In the genomic region with DNA sequence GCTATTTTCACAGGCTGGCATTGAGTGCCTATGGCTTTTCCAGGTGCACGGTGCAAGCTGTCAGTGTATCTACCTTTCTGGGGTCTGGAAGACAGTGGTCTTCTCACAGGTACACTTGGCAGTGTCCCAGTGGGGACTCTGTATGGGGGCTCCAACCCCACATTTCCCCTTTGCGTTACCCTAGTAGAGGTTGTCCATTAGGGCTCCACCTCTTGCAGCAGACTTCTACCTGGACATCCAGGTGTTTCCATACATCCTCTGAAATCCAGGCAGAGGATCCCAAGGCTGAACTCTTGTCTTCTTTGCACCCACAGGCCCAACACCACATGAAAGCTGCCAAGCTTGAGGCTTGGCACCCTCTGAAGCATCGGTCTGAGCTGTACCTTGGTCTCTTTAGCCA, we compare ENCODE assay signal across 3 cellular contexts.
TF ChIP-seq lines count a peak whose summit lies in the region.

No MANE protein-coding gene starts in this region.

TF ChIP-seq in HCT116, 20 proteins besides CTCF, POLR2A, EP300 and RAD21:
- TF ChIP-seq CBX3 (IDR thresholded peaks at IDR 0.05; ENCODE audit: low read depth) (peak; percentile 37; the same call in 1 of the 2 replicates), CEBPB (IDR thresholded peaks at IDR 0.05; ENCODE audit: low read depth) (no peak)

TF ChIP-seq in HEK293, 187 proteins besides CTCF, POLR2A, EP300 and RAD21:
- TF ChIP-seq, protein P1, sequence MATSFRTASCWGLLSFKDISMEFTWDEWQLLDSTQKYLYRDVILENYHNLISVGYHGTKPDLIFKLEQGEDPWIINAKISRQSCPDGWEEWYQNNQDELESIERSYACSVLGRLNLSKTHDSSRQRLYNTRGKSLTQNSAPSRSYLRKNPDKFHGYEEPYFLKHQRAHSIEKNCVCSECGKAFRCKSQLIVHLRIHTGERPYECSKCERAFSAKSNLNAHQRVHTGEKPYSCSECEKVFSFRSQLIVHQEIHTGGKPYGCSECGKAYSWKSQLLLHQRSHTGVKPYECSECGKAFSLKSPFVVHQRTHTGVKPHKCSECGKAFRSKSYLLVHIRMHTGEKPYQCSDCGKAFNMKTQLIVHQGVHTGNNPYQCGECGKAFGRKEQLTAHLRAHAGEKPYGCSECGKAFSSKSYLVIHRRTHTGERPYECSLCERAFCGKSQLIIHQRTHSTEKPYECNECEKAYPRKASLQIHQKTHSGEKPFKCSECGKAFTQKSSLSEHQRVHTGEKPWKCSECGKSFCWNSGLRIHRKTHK (tag by site-specific recombination; IDR thresholded peaks at IDR 0.05): no peak
- TF ChIP-seq SETDB1 (IDR thresholded peaks at IDR 0.05; ENCODE audit: insufficient read length, low read length): peak; percentile 59
- TF ChIP-seq, protein P2, sequence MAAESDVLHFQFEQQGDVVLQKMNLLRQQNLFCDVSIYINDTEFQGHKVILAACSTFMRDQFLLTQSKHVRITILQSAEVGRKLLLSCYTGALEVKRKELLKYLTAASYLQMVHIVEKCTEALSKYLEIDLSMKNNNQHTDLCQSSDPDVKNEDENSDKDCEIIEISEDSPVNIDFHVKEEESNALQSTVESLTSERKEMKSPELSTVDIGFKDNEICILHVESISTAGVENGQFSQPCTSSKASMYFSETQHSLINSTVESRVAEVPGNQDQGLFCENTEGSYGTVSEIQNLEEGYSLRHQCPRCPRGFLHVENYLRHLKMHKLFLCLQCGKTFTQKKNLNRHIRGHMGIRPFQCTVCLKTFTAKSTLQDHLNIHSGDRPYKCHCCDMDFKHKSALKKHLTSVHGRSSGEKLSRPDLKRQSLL (tag by site-specific recombination; IDR thresholded peaks at IDR 0.05): no peak
- TF ChIP-seq, protein P3, sequence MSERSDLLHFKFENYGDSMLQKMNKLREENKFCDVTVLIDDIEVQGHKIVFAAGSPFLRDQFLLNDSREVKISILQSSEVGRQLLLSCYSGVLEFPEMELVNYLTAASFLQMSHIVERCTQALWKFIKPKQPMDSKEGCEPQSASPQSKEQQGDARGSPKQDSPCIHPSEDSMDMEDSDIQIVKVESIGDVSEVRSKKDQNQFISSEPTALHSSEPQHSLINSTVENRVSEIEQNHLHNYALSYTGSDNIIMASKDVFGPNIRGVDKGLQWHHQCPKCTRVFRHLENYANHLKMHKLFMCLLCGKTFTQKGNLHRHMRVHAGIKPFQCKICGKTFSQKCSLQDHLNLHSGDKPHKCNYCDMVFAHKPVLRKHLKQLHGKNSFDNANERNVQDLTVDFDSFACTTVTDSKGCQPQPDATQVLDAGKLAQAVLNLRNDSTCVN (tag by site-specific recombination; optimal IDR thresholded peaks at IDR 0.05): no peak
- no peak for TF ChIP-seq ZNF214 (tag by site-specific recombination; IDR thresholded peaks at IDR 0.05; ENCODE audit: borderline replicate concordance)
- no peak for TF ChIP-seq ZNF792 (tag by site-specific recombination; IDR thresholded peaks at IDR 0.05)
- TF ChIP-seq, protein P4, sequence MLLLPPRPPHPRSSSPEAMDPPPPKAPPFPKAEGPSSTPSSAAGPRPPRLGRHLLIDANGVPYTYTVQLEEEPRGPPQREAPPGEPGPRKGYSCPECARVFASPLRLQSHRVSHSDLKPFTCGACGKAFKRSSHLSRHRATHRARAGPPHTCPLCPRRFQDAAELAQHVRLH (tag by site-specific recombination; IDR thresholded peaks at IDR 0.05): no peak

TF ChIP-seq in K562, 482 proteins besides CTCF, POLR2A, EP300 and RAD21:
- TF ChIP-seq ZFP36 (IDR thresholded peaks at IDR 0.05; ENCODE audit: low read depth, low read length, partially characterized antibody): peak; percentile 53
- TF ChIP-seq PTBP1 (IDR thresholded peaks at IDR 0.05; ENCODE audit: low read depth, low read length): no peak
- TF ChIP-seq, protein P5, sequence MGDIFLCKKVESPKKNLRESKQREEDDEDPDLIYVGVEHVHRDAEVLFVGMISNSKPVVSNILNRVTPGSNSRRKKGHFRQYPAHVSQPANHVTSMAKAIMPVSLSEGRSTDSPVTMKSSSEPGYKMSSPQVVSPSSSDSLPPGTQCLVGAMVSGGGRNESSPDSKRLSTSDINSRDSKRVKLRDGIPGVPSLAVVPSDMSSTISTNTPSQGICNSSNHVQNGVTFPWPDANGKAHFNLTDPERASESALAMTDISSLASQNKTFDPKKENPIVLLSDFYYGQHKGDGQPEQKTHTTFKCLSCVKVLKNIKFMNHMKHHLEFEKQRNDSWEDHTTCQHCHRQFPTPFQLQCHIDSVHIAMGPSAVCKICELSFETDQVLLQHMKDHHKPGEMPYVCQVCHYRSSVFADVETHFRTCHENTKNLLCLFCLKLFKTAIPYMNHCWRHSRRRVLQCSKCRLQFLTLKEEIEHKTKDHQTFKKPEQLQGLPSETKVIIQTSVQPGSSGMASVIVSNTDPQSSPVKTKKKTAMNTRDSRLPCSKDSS (IDR thresholded peaks at IDR 0.05; ENCODE audit: low read depth, partially characterized antibody): peak; percentile 70
- TF ChIP-seq, protein P6, sequence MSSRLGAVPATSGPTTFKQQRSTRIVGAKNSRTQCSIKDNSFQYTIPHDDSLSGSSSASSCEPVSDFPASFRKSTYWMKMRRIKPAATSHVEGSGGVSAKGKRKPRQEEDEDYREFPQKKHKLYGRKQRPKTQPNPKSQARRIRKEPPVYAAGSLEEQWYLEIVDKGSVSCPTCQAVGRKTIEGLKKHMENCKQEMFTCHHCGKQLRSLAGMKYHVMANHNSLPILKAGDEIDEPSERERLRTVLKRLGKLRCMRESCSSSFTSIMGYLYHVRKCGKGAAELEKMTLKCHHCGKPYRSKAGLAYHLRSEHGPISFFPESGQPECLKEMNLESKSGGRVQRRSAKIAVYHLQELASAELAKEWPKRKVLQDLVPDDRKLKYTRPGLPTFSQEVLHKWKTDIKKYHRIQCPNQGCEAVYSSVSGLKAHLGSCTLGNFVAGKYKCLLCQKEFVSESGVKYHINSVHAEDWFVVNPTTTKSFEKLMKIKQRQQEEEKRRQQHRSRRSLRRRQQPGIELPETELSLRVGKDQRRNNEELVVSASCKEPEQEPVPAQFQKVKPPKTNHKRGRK (tag; IDR thresholded peaks at IDR 0.05): no peak
- TF ChIP-seq, protein P7, sequence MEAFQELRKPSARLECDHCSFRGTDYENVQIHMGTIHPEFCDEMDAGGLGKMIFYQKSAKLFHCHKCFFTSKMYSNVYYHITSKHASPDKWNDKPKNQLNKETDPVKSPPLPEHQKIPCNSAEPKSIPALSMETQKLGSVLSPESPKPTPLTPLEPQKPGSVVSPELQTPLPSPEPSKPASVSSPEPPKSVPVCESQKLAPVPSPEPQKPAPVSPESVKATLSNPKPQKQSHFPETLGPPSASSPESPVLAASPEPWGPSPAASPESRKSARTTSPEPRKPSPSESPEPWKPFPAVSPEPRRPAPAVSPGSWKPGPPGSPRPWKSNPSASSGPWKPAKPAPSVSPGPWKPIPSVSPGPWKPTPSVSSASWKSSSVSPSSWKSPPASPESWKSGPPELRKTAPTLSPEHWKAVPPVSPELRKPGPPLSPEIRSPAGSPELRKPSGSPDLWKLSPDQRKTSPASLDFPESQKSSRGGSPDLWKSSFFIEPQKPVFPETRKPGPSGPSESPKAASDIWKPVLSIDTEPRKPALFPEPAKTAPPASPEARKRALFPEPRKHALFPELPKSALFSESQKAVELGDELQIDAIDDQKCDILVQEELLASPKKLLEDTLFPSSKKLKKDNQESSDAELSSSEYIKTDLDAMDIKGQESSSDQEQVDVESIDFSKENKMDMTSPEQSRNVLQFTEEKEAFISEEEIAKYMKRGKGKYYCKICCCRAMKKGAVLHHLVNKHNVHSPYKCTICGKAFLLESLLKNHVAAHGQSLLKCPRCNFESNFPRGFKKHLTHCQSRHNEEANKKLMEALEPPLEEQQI (IDR thresholded peaks at IDR 0.05): 0 out of 2 replicates have a peak, but pooled peaks have one; percentile 35
- TF ChIP-seq CBX1 (IDR thresholded peaks at IDR 0.05; ENCODE audit: low read depth): 0 out of 2 replicates have a peak, but pooled peaks have one; percentile 63
- peak; percentile 88 for TF ChIP-seq TRIM28 (IDR thresholded peaks at IDR 0.05)
- TF ChIP-seq CBX3 (IDR thresholded peaks at IDR 0.05; ENCODE audit: borderline replicate concordance in 1 of 2, low read length in 2 of 2): peak in 1 of 2 experiments; percentile 87; a peak in 2 of 3 replicates
- TF ChIP-seq CBX5 (IDR thresholded peaks at IDR 0.05; ENCODE audit: borderline replicate concordance, low read depth): peak; percentile 89
